Comparison of ENCODE assay signal across 16 cellular contexts in genomic region chr5:107470007-107470582, GRCh38.
DNase-seq lines count a peak whose midpoint lies in the region; ATAC-seq and TF ChIP-seq lines count a peak whose summit lies in the region.
"Had no signal": no experiment of that assay in that cellular context is flagged by ENCODE, and none has a peak within 500 bp of the region (broad histone marks: within the 10 kb centered on the region; RNA-seq: fewer than 3 reads in every experiment).

No MANE protein-coding gene starts in this region.

- H3K79me2 ChIP-seq in neural progenitor cell (ENCODE audit: low read depth): peaks cover 99% of the 10 kb centered on the region

- H3K9ac ChIP-seq in neural progenitor cell: no peak overlapping the region

- ATAC-seq in HG02571 (IDR thresholded peaks at IDR 0.05; ENCODE audit: unreplicated experiment) (no peak), HG02759 (IDR thresholded peaks at IDR 0.05; ENCODE audit: unreplicated experiment) (no peak), lower lobe of right lung (no peak)
- ATAC-seq: stimulated activated naive CD8-positive, alpha-beta T cell treated with anti-CD3 and anti-CD28 coated beads, Interleukin-15, Interleukin-2, amounts not matched to agents 100 U/mL and 50 U/mL, for 24 hours had no signal

- no peak overlapping the region for H3K4me3 ChIP-seq in neural progenitor cell
- H3K4me3 ChIP-seq in lower lobe of right lung: no peak overlapping the region
- H3K4me3 ChIP-seq: ovary, SJCRH30 had no signal

- no peak overlapping the region for H3K4me2 ChIP-seq in neural progenitor cell

- peaks cover 30% of the 10 kb centered on the region for H3K4me1 Mint-ChIP-seq in endothelial cell (ENCODE audit: unreplicated experiment)
- H3K4me1 Mint-ChIP-seq in neural progenitor cell: peaks cover 66% of the 10 kb centered on the region

- intact Hi-C loops in lower lobe of right lung (cut with DNase I): no loop called here

- peak; percentile 79 for DNase-seq in ELR (ENCODE audit: low read depth)
- peak; percentile 43 for DNase-seq in OCI-M1 (lab: John Stamatoyannopoulos, UW)
- no peak for DNase-seq in endothelial cell (ENCODE audit: low spot score)
- no peak for DNase-seq in neural progenitor cell (ENCODE audit: low spot score)
- no peak for DNase-seq in NCI-H2029 (lab: John Stamatoyannopoulos, UW)
- DNase-seq in lower lobe of right lung: no peak
- DNase-seq: activated CD4-positive, CD25-positive, alpha-beta regulatory T cell treated with anti-CD3 and anti-CD28 coated beads, Interleukin-2, amount 50 U/mL, for 72 hours; central memory CD4-positive, alpha-beta T cell; COR-L47; islet precursor cell; KBM-7; ovary; SJCRH30; stimulated activated naive CD8-positive, alpha-beta T cell treated with anti-CD3 and anti-CD28 coated beads, Interleukin-15, Interleukin-2, amounts not matched to agents 100 U/mL and 50 U/mL, for 24 hours had no signal

- peaks cover 87% of the 10 kb centered on the region for H3K4me1 ChIP-seq in neural progenitor cell
- H3K4me1 ChIP-seq in lower lobe of right lung: peaks cover 19% of the 10 kb centered on the region

- H3K9me3 ChIP-seq in neural progenitor cell (ENCODE audit: low read depth) (no peaks in the 10 kb centered on the region), lower lobe of right lung (no peaks in the 10 kb centered on the region)
- H3K9me3 ChIP-seq: ovary, SJCRH30 had no signal

- peaks cover 100% of the 10 kb centered on the region for H4K20me1 ChIP-seq in neural progenitor cell (ENCODE audit: low read depth)

- H3F3A ChIP-seq in neural progenitor cell (ENCODE audit: low read depth): peaks cover 62% of the 10 kb centered on the region

- no peak for TF ChIP-seq CTCF in endothelial cell (IDR thresholded peaks at IDR 0.05; ENCODE audit: unreplicated experiment)
- TF ChIP-seq CTCF in neural progenitor cell (IDR thresholded peaks at IDR 0.05): no peak
- no peak for TF ChIP-seq CTCF in lower lobe of right lung (IDR thresholded peaks at IDR 0.05)

- no peak overlapping the region for H2AFZ ChIP-seq in neural progenitor cell (replicated peaks)

- H3K36me3 ChIP-seq in neural progenitor cell (no peaks in the 10 kb centered on the region), lower lobe of right lung (no peaks in the 10 kb centered on the region)
- H3K36me3 ChIP-seq: ovary, SJCRH30 had no signal

- H3K36me3 Mint-ChIP-seq in endothelial cell (ENCODE audit: low read depth, unreplicated experiment) (no peaks in the 10 kb centered on the region), neural progenitor cell (peaks cover 4% of the 10 kb centered on the region)

- H3K27me3 Mint-ChIP-seq in endothelial cell (ENCODE audit: unreplicated experiment): no peaks in the 10 kb centered on the region
- H3K27me3 Mint-ChIP-seq in neural progenitor cell (ENCODE audit: insufficient read depth, low read depth): peaks cover 2% of the 10 kb centered on the region

- H3K27ac ChIP-seq in neural progenitor cell (peak overlapping the region; percentile 36), lower lobe of right lung (no peak overlapping the region)
- H3K27ac ChIP-seq: ovary, SJCRH30 had no signal

- H3K4me3 Mint-ChIP-seq in endothelial cell (ENCODE audit: unreplicated experiment) (no peak overlapping the region), neural progenitor cell (no peak overlapping the region)

- peak overlapping the region; percentile 28 for H3K27ac Mint-ChIP-seq in endothelial cell (ENCODE audit: unreplicated experiment)
- no peak overlapping the region for H3K27ac Mint-ChIP-seq in neural progenitor cell

- H3K9me3 Mint-ChIP-seq in endothelial cell (ENCODE audit: unreplicated experiment) (no peaks in the 10 kb centered on the region), neural progenitor cell (no peaks in the 10 kb centered on the region)

- H3K27me3 ChIP-seq in neural progenitor cell: no peaks in the 10 kb centered on the region
- H3K27me3 ChIP-seq in lower lobe of right lung (ENCODE audit: low read depth): no peaks in the 10 kb centered on the region
- H3K27me3 ChIP-seq: ovary, SJCRH30 had no signal

Comparison
In these comparisons a context has a peak if more than half of its experiments do, and no peak if none do; other contexts are left out.
1. DNase-seq: peak in ELR (single experiment) and OCI-M1 (single experiment); none in endothelial cell (single experiment), neural progenitor cell (single experiment), NCI-H2029 (single experiment) and lower lobe of right lung (single experiment).